11 cellular contexts compared by ENCODE assay signal in the genomic region with DNA sequence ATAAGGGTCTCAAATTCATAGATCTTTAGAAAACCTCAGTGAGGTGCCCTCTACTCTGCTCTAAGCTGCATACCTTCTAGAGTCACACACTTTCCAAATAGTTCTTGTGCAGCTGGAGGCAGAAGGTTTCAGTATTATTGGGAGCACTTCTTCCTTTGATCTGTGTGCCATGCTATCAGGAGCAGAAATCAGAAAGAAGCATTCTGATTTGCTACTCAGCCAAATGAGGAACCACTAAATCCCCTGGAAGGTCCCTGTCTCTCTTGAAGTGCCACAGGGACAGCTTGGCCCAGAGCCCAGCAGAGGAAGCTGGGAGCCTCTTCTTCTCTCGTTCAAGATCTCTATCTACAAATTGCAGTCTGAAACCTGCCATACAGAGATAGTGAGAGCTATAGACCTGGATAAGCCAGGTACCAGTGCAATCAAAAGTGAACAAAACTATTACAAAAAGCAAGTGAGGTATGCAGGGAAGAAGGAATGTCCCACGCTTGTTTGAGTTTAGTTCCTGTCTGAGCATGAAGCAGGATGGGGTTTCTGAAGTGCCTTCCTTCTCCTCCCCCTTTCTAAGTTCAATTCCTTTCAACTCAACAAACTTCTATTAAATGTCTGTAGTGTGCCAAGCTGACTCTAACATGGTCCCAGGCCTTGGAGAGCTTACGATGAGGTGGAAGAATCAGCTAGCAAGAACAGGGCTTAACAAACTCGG.
DNase-seq lines count a peak whose midpoint lies in the region; ATAC-seq lines count a peak whose summit lies in the region.
"Had no signal": no experiment of that assay in that cellular context is flagged by ENCODE, and none has a peak within 500 bp of the region (broad histone marks: within the 10 kb centered on the region; RNA-seq: fewer than 3 reads in every experiment).

No MANE protein-coding gene starts in this region.

- peak overlapping the region; percentile 96 for H3K27ac Mint-ChIP-seq in activated naive CD8-positive, alpha-beta T cell

- peak; percentile 58 for DNase-seq in activated CD8-positive, alpha-beta memory T cell treated with anti-CD3 and anti-CD28 coated beads for 24 hours
- DNase-seq in activated CD8-positive, alpha-beta memory T cell treated with anti-CD3 and anti-CD28 coated beads, Interleukin-2, amount 50 U/mL, for 48 hours = no peak
- DNase-seq in KBM-7 (peak; percentile 55), sciatic nerve (ENCODE audit: low spot score) (no peak), NCI-H2171 treated with DMSO at 0.1 percent for 48 hours (lab: John Stamatoyannopoulos, UW) (no peak)
- DNase-seq: cerebellar nuclear complex, NCI-H1417 treated with DMSO at 0.1 percent for 48 hours, testis had no signal

- intact Hi-C loops in sciatic nerve (cut with DNase I) = no loop called here

- no peaks in the 10 kb centered on the region for H3K36me3 Mint-ChIP-seq in activated naive CD8-positive, alpha-beta T cell

- H3K9me3 Mint-ChIP-seq in activated naive CD8-positive, alpha-beta T cell (ENCODE audit: low read depth) = no peaks in the 10 kb centered on the region

- peaks cover 77% of the 10 kb centered on the region for H3K4me1 Mint-ChIP-seq in activated naive CD8-positive, alpha-beta T cell (ENCODE audit: low read depth)

- H3K27me3 Mint-ChIP-seq in activated naive CD8-positive, alpha-beta T cell = no peaks in the 10 kb centered on the region

- peak overlapping the region; percentile 66 for H3K4me3 Mint-ChIP-seq in activated naive CD8-positive, alpha-beta T cell

- ATAC-seq in sciatic nerve (peak; percentile 22), HG02938 (IDR thresholded peaks at IDR 0.05; ENCODE audit: unreplicated experiment) (no peak), GM21390 (IDR thresholded peaks at IDR 0.05; ENCODE audit: unreplicated experiment) (no peak)

- in situ Hi-C loops in KBM-7 (cut with MboI; ENCODE audit: low pct_unique_long_range_greater_than_20kb, low sequenced_read_pairs) = no loop called here

Comparison
In these comparisons a context has a peak if more than half of its experiments do, and no peak if none do; other contexts are left out.
1. DNase-seq: peak in activated CD8-positive, alpha-beta memory T cell treated with anti-CD3 and anti-CD28 coated beads for 24 hours (single experiment) and KBM-7 (single experiment); none in activated CD8-positive, alpha-beta memory T cell treated with anti-CD3 and anti-CD28 coated beads, Interleukin-2, amount 50 U/mL, for 48 hours (single experiment), sciatic nerve (single experiment) and NCI-H2171 treated with DMSO at 0.1 percent for 48 hours (single experiment).